Comparison of ENCODE assay signal across 1 cellular context in genomic region chr2:234502285-234502918, GRCh38.
TF ChIP-seq lines count a peak whose summit lies in the region.

No MANE protein-coding gene starts in this region.

TF ChIP-seq in A549, 52 proteins besides CTCF, POLR2A, EP300 and RAD21 (continued from another document):
- no peak for TF ChIP-seq USF2 (IDR thresholded peaks at IDR 0.05)
- TF ChIP-seq TP53 (CRISPR knock-in tag; IDR thresholded peaks at IDR 0.05) = no peak
- no peak for TF ChIP-seq KDM5A (IDR thresholded peaks at IDR 0.05)
- no peak for TF ChIP-seq CBX8 (IDR thresholded peaks at IDR 0.05)
- TF ChIP-seq JUNB (IDR thresholded peaks at IDR 0.05) = peak; percentile 63; the same call in 1 of the 2 replicates
- peak; percentile 42; the same call in 1 of the 2 replicates for TF ChIP-seq FOSL2 (IDR thresholded peaks at IDR 0.05)
- TF ChIP-seq FOSL2 (CRISPR knock-in tag; IDR thresholded peaks at IDR 0.05) = peak; percentile 57
TF ChIP-seq in A549: peak in this region for 3.
